In the genomic region with DNA sequence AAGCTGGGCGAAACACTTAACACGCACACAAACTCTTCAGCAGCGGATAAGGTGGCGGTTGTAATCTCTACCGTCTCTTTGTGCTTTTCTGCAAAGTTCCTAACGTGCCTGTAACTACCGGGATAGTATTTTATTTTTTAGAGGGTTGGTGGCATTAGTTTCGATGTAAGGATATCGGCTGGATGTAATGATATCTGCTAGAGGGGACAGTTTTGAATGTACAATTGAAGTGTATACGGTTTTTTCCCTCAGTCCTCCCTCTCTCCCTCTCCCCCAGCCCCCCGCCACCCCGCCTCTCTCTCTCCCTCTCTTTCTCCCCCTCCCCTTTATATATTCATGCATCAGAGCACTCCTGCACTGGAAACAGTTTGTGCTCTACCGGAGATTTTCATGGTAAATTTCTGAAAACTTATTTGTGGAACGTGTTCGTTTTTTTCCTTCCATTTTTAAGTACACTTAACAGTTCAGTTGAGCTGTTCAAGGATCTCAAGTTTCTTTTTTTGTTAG, we compare ENCODE assay signal across 9 cellular contexts. TPM values are rescaled to one million over a fixed set of nuclear protein-coding genes. Genes with fewer than 3 reads are reported as not detected.
A peak's percentile ranks its signal among the peaks of the same experiment; 100 is the strongest.
DNase-seq lines count a peak whose midpoint lies in the region; ATAC-seq and TF ChIP-seq lines count a peak whose summit lies in the region.
"Had no signal": no experiment of that assay in that cellular context is flagged by ENCODE, and none has a peak within 500 bp of the region (broad histone marks: within the 10 kb centered on the region; RNA-seq: fewer than 3 reads in every experiment).

No MANE protein-coding gene starts in this region.

- TF ChIP-seq CTCF in heart left ventricle (IDR thresholded peaks at IDR 0.05) (no peak), VCaP (conservative IDR thresholded peaks at IDR 0.05) (no peak), vagina (IDR thresholded peaks at IDR 0.05) (no peak)

- H3K36me3 Mint-ChIP-seq in stimulated activated effector memory CD8-positive, alpha-beta T cell treated with anti-CD3 and anti-CD28 coated beads, Interleukin-12 subunit alpha, Interleukin-12 subunit beta, amount 100 ng/mL, for 72 hours, result peaks cover 6% of the 10 kb centered on the region
- H3K36me3 Mint-ChIP-seq: naive thymus-derived CD8-positive, alpha-beta T cell had no signal

- H3K4me1 ChIP-seq in heart left ventricle (peaks cover 0 to 26% (median 12%) of the 10 kb centered on the region in 12 donors), vagina (peaks cover 15% of the 10 kb centered on the region)

- H3K4me3 Mint-ChIP-seq in stimulated activated effector memory CD8-positive, alpha-beta T cell treated with anti-CD3 and anti-CD28 coated beads, Interleukin-12 subunit alpha, Interleukin-12 subunit beta, amount 100 ng/mL, for 72 hours, result no peak overlapping the region
- H3K4me3 Mint-ChIP-seq: naive thymus-derived CD8-positive, alpha-beta T cell had no signal

- H3K36me3 ChIP-seq in heart left ventricle, result no peaks in the 10 kb centered on the region
- no peaks in the 10 kb centered on the region for H3K36me3 ChIP-seq in vagina

- intact Hi-C loops in heart left ventricle (cut with DNase I), result loop anchor here in 2 of 10 donors (10.0 kb wide), 2 partner anchors 235 to 285 kb away; no protein-coding TSS in a partner anchor
- intact Hi-C loops in Right ventricle myocardium inferior (cut with DNase I), result no loop called here
- intact Hi-C loops in vagina (cut with DNase I), result no loop called here

- peak overlapping the region; percentile 39 to 99 (median 86) for H3K4me3 ChIP-seq in heart left ventricle
- peak overlapping the region; percentile 81 to 89 for H3K4me3 ChIP-seq in vagina

- DNase-seq in heart left ventricle (no peak), Right ventricle myocardium inferior (ENCODE audit: missing footprints) (no peak), vagina (ENCODE audit: extremely low spot score in 2 of 2) (no peak), H4 (ENCODE audit: low spot score) (no peak), GM03348 (ENCODE audit: low spot score) (no peak)
- no peak for DNase-seq in stimulated activated effector memory CD8-positive, alpha-beta T cell treated with anti-CD3 and anti-CD28 coated beads, Interleukin-12 subunit alpha, Interleukin-12 subunit beta, amount 100 ng/mL, for 72 hours (ENCODE audit: low spot score in 2 of 2)

- no peak overlapping the region for H3K27ac Mint-ChIP-seq in stimulated activated effector memory CD8-positive, alpha-beta T cell treated with anti-CD3 and anti-CD28 coated beads, Interleukin-12 subunit alpha, Interleukin-12 subunit beta, amount 100 ng/mL, for 72 hours
- H3K27ac Mint-ChIP-seq: naive thymus-derived CD8-positive, alpha-beta T cell had no signal

- H3K9me3 ChIP-seq in heart left ventricle, result no peaks in the 10 kb centered on the region
- H3K9me3 ChIP-seq in vagina, result no peaks in the 10 kb centered on the region

- peaks cover 16% of the 10 kb centered on the region for H3K4me1 Mint-ChIP-seq in stimulated activated effector memory CD8-positive, alpha-beta T cell treated with anti-CD3 and anti-CD28 coated beads, Interleukin-12 subunit alpha, Interleukin-12 subunit beta, amount 100 ng/mL, for 72 hours

- H3K27ac ChIP-seq in heart left ventricle, result peak overlapping the region in 10 of 12 donors; percentile 31 to 94 (median 50)
- H3K27ac ChIP-seq in VCaP, result peak overlapping the region; percentile 90
- peak overlapping the region; percentile 24 for H3K27ac ChIP-seq in layer of hippocampus (ENCODE audit: low read depth, low read length)
- peak overlapping the region; percentile 82 for H3K27ac ChIP-seq in vagina

- H3K9me3 Mint-ChIP-seq in stimulated activated effector memory CD8-positive, alpha-beta T cell treated with anti-CD3 and anti-CD28 coated beads, Interleukin-12 subunit alpha, Interleukin-12 subunit beta, amount 100 ng/mL, for 72 hours, result no peaks in the 10 kb centered on the region
- H3K9me3 Mint-ChIP-seq: naive thymus-derived CD8-positive, alpha-beta T cell had no signal

- H3K27me3 ChIP-seq in heart left ventricle (no peaks in the 10 kb centered on the region), layer of hippocampus (ENCODE audit: control insufficient read depth, insufficient read depth, low read length) (no peaks in the 10 kb centered on the region), vagina (no peaks in the 10 kb centered on the region)

- 0 to 2% (median 1%) methylated on average over 15 of the region's 15 CpGs for WGBS in heart left ventricle, 4 donors

- ATAC-seq in heart left ventricle, result no peak
- no peak for ATAC-seq in Right ventricle myocardium inferior
- ATAC-seq in stimulated activated effector memory CD8-positive, alpha-beta T cell treated with anti-CD3 and anti-CD28 coated beads, Interleukin-12 subunit alpha, Interleukin-12 subunit beta, amount 100 ng/mL, for 72 hours, result no peak

- TF ChIP-seq POLR2A in heart left ventricle (IDR thresholded peaks at IDR 0.05) (no peak), vagina (IDR thresholded peaks at IDR 0.05) (no peak)

RNA-seq across cellular contexts. Expression of a gene that starts 1.6 kb away (rescaled TPM):
- total RNA-seq in heart left ventricle (10 to 100 TPM in 1 of 9 donors, 1 to 10 TPM in 8; 2.4 to 10.8 (median 7.7) TPM), Right ventricle myocardium inferior (5.7 TPM), vagina (9.1 TPM)
- 1 to 10 TPM; 1.5 to 1.9 TPM for polyA plus RNA-seq in heart left ventricle
- 6.7 and 8.1 TPM in 2 replicates for total RNA-seq in H4 (2014; rRNA removed; shearing (Covaris generic))

Comparison
In these comparisons a context has a peak if more than half of its experiments do, and no peak if none do; other contexts are left out.
1. H3K27ac ChIP-seq: peak in every context shown above with its lines; median percentile 90 in VCaP; 82 in vagina; 50 in heart left ventricle; 24 in layer of hippocampus.